In the genomic region with DNA sequence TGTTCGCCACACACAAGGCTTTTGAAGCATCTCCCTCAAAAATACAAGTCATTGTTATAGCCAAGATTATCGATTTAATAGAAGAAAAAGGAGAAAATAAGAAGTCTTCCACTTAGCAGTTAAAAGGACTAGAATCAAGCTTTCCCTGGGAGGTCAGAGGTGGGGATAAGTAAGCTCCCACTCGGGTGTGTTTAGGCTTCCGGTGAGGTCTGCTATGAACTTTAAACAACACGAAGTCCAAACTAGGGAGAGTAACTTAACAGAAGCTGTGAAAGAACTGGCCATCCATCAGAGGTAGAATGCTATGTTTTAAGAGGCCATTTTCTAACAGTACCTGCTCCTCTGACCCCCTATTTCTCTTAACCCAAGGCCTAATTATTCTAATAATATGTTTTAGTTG, we compare ENCODE assay signal across 1 cellular context.
TF ChIP-seq lines count a peak whose summit lies in the region.

No MANE protein-coding gene starts in this region.

TF ChIP-seq in HepG2, 621 proteins besides CTCF, POLR2A, EP300 and RAD21 (continued from another document and continues in another):
- TF ChIP-seq NFIB (CRISPR knock-in tag; IDR thresholded peaks at IDR 0.05; ENCODE audit: borderline replicate concordance) (no peak), ZNF589 (CRISPR knock-in tag; conservative IDR thresholded peaks at IDR 0.05) (no peak), ZNF138 (CRISPR knock-in tag; IDR thresholded peaks at IDR 0.05; ENCODE audit: low read depth) (no peak), GABPA (IDR thresholded peaks at IDR 0.05; ENCODE audit: low read depth, low read length) (no peak), GABPA (CRISPR knock-in tag; IDR thresholded peaks at IDR 0.05; ENCODE audit: low read depth) (peak; percentile 61), SOX5 (CRISPR knock-in tag; IDR thresholded peaks at IDR 0.05; ENCODE audit: borderline replicate concordance) (peak; percentile 28; the same call in 1 of the 2 replicates), MAFK (conservative IDR thresholded peaks at IDR 0.05 in 1 of 2, IDR thresholded peaks at IDR 0.05 in 1 of 2; ENCODE audit: low read length in 2 of 2) (no peak), SAP130 (CRISPR knock-in tag; IDR thresholded peaks at IDR 0.05; ENCODE audit: low read depth) (peak; percentile 54; the same call in 1 of the 2 replicates), MED1 (CRISPR knock-in tag; IDR thresholded peaks at IDR 0.05) (0 out of 2 replicates have a peak, but pooled peaks have one; percentile 38), KDM6A (CRISPR knock-in tag; IDR thresholded peaks at IDR 0.05; ENCODE audit: low read depth) (0 out of 2 replicates have a peak, but pooled peaks have one; percentile 47), ZMYM4 (CRISPR knock-in tag; IDR thresholded peaks at IDR 0.05) (peak; percentile 60), SALL1 (CRISPR knock-in tag; IDR thresholded peaks at IDR 0.05) (peak; percentile 34; the same call in 1 of the 2 replicates), POGZ (CRISPR knock-in tag; IDR thresholded peaks at IDR 0.05) (peak; percentile 44; the same call in 1 of the 2 replicates), ZKSCAN8 (CRISPR knock-in tag; IDR thresholded peaks at IDR 0.05; ENCODE audit: borderline replicate concordance) (no peak), SOX6 (IDR thresholded peaks at IDR 0.05) (no peak), SOX6 (CRISPR knock-in tag; IDR thresholded peaks at IDR 0.05) (peak; percentile 30; the same call in 1 of the 2 replicates), RARA (CRISPR knock-in tag; IDR thresholded peaks at IDR 0.05) (peak; percentile 39; the same call in 1 of the 2 replicates), ZNF749 (CRISPR knock-in tag; IDR thresholded peaks at IDR 0.05; ENCODE audit: borderline replicate concordance) (no peak), ZNF337 (CRISPR knock-in tag; IDR thresholded peaks at IDR 0.05; ENCODE audit: borderline replicate concordance, low read depth) (0 out of 2 replicates have a peak, but pooled peaks have one; percentile 39), RBAK (CRISPR knock-in tag; IDR thresholded peaks at IDR 0.05) (no peak), NR2C2 (CRISPR knock-in tag; IDR thresholded peaks at IDR 0.05; ENCODE audit: borderline replicate concordance) (peak; percentile 47; the same call in 1 of the 2 replicates), ZFP37 (CRISPR knock-in tag; IDR thresholded peaks at IDR 0.05; ENCODE audit: borderline replicate concordance) (no peak), REXO4 (CRISPR knock-in tag; IDR thresholded peaks at IDR 0.05; ENCODE audit: borderline replicate concordance) (no peak), CBX5 (CRISPR knock-in tag; IDR thresholded peaks at IDR 0.05; ENCODE audit: borderline replicate concordance) (no peak), ZNF256 (CRISPR knock-in tag; conservative IDR thresholded peaks at IDR 0.05) (no peak), GATAD2A (CRISPR knock-in tag; IDR thresholded peaks at IDR 0.05) (peak; percentile 67), HDAC1 (CRISPR knock-in tag; IDR thresholded peaks at IDR 0.05) (no peak), SAFB2 (CRISPR knock-in tag; IDR thresholded peaks at IDR 0.05; ENCODE audit: borderline replicate concordance, low read depth) (no peak), NONO (IDR thresholded peaks at IDR 0.05) (no peak), NONO (CRISPR knock-in tag; conservative IDR thresholded peaks at IDR 0.05) (no peak), ETV5 (CRISPR knock-in tag; IDR thresholded peaks at IDR 0.05; ENCODE audit: borderline replicate concordance) (peak; percentile 87; the same call in 1 of the 2 replicates), HOXA3 (CRISPR knock-in tag; IDR thresholded peaks at IDR 0.05) (0 out of 2 replicates have a peak, but pooled peaks have one; percentile 28)
- TF ChIP-seq, protein P1, sequence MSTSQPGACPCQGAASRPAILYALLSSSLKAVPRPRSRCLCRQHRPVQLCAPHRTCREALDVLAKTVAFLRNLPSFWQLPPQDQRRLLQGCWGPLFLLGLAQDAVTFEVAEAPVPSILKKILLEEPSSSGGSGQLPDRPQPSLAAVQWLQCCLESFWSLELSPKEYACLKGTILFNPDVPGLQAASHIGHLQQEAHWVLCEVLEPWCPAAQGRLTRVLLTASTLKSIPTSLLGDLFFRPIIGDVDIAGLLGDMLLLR (CRISPR knock-in tag; IDR thresholded peaks at IDR 0.05), result no peak
- TF ChIP-seq, protein P2, sequence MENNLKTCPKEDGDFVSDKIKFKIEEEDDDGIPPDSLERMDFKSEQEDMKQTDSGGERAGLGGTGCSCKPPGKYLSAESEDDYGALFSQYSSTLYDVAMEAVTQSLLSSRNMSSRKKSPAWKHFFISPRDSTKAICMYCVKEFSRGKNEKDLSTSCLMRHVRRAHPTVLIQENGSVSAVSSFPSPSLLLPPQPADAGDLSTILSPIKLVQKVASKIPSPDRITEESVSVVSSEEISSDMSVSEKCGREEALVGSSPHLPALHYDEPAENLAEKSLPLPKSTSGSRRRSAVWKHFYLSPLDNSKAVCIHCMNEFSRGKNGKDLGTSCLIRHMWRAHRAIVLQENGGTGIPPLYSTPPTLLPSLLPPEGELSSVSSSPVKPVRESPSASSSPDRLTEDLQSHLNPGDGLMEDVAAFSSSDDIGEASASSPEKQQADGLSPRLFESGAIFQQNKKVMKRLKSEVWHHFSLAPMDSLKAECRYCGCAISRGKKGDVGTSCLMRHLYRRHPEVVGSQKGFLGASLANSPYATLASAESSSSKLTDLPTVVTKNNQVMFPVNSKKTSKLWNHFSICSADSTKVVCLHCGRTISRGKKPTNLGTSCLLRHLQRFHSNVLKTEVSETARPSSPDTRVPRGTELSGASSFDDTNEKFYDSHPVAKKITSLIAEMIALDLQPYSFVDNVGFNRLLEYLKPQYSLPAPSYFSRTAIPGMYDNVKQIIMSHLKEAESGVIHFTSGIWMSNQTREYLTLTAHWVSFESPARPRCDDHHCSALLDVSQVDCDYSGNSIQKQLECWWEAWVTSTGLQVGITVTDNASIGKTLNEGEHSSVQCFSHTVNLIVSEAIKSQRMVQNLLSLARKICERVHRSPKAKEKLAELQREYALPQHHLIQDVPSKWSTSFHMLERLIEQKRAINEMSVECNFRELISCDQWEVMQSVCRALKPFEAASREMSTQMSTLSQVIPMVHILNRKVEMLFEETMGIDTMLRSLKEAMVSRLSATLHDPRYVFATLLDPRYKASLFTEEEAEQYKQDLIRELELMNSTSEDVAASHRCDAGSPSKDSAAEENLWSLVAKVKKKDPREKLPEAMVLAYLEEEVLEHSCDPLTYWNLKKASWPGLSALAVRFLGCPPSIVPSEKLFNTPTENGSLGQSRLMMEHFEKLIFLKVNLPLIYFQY (CRISPR knock-in tag; IDR thresholded peaks at IDR 0.05; ENCODE audit: borderline replicate concordance), result no peak
- TF ChIP-seq, protein P3, sequence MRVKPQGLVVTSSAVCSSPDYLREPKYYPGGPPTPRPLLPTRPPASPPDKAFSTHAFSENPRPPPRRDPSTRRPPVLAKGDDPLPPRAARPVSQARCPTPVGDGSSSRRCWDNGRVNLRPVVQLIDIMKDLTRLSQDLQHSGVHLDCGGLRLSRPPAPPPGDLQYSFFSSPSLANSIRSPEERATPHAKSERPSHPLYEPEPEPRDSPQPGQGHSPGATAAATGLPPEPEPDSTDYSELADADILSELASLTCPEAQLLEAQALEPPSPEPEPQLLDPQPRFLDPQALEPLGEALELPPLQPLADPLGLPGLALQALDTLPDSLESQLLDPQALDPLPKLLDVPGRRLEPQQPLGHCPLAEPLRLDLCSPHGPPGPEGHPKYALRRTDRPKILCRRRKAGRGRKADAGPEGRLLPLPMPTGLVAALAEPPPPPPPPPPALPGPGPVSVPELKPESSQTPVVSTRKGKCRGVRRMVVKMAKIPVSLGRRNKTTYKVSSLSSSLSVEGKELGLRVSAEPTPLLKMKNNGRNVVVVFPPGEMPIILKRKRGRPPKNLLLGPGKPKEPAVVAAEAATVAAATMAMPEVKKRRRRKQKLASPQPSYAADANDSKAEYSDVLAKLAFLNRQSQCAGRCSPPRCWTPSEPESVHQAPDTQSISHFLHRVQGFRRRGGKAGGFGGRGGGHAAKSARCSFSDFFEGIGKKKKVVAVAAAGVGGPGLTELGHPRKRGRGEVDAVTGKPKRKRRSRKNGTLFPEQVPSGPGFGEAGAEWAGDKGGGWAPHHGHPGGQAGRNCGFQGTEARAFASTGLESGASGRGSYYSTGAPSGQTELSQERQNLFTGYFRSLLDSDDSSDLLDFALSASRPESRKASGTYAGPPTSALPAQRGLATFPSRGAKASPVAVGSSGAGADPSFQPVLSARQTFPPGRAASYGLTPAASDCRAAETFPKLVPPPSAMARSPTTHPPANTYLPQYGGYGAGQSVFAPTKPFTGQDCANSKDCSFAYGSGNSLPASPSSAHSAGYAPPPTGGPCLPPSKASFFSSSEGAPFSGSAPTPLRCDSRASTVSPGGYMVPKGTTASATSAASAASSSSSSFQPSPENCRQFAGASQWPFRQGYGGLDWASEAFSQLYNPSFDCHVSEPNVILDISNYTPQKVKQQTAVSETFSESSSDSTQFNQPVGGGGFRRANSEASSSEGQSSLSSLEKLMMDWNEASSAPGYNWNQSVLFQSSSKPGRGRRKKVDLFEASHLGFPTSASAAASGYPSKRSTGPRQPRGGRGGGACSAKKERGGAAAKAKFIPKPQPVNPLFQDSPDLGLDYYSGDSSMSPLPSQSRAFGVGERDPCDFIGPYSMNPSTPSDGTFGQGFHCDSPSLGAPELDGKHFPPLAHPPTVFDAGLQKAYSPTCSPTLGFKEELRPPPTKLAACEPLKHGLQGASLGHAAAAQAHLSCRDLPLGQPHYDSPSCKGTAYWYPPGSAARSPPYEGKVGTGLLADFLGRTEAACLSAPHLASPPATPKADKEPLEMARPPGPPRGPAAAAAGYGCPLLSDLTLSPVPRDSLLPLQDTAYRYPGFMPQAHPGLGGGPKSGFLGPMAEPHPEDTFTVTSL (CRISPR knock-in tag; IDR thresholded peaks at IDR 0.05; ENCODE audit: borderline replicate concordance), result peak; percentile 35; the same call in 1 of the 2 replicates
- TF ChIP-seq, protein P4, sequence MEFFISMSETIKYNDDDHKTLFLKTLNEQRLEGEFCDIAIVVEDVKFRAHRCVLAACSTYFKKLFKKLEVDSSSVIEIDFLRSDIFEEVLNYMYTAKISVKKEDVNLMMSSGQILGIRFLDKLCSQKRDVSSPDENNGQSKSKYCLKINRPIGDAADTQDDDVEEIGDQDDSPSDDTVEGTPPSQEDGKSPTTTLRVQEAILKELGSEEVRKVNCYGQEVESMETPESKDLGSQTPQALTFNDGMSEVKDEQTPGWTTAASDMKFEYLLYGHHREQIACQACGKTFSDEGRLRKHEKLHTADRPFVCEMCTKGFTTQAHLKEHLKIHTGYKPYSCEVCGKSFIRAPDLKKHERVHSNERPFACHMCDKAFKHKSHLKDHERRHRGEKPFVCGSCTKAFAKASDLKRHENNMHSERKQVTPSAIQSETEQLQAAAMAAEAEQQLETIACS (CRISPR knock-in tag; IDR thresholded peaks at IDR 0.05), result no peak
- TF ChIP-seq, protein P5, sequence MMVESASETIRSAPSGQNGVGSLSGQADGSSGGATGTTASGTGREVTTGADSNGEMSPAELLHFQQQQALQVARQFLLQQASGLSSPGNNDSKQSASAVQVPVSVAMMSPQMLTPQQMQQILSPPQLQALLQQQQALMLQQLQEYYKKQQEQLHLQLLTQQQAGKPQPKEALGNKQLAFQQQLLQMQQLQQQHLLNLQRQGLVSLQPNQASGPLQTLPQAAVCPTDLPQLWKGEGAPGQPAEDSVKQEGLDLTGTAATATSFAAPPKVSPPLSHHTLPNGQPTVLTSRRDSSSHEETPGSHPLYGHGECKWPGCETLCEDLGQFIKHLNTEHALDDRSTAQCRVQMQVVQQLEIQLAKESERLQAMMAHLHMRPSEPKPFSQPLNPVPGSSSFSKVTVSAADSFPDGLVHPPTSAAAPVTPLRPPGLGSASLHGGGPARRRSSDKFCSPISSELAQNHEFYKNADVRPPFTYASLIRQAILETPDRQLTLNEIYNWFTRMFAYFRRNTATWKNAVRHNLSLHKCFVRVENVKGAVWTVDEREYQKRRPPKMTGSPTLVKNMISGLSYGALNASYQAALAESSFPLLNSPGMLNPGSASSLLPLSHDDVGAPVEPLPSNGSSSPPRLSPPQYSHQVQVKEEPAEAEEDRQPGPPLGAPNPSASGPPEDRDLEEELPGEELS (CRISPR knock-in tag; IDR thresholded peaks at IDR 0.05), result peak; percentile 49; the same call in 1 of the 2 replicates
- TF ChIP-seq, protein P6, sequence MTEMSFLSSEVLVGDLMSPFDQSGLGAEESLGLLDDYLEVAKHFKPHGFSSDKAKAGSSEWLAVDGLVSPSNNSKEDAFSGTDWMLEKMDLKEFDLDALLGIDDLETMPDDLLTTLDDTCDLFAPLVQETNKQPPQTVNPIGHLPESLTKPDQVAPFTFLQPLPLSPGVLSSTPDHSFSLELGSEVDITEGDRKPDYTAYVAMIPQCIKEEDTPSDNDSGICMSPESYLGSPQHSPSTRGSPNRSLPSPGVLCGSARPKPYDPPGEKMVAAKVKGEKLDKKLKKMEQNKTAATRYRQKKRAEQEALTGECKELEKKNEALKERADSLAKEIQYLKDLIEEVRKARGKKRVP (CRISPR knock-in tag; IDR thresholded peaks at IDR 0.05), result no peak
- TF ChIP-seq, protein P7, sequence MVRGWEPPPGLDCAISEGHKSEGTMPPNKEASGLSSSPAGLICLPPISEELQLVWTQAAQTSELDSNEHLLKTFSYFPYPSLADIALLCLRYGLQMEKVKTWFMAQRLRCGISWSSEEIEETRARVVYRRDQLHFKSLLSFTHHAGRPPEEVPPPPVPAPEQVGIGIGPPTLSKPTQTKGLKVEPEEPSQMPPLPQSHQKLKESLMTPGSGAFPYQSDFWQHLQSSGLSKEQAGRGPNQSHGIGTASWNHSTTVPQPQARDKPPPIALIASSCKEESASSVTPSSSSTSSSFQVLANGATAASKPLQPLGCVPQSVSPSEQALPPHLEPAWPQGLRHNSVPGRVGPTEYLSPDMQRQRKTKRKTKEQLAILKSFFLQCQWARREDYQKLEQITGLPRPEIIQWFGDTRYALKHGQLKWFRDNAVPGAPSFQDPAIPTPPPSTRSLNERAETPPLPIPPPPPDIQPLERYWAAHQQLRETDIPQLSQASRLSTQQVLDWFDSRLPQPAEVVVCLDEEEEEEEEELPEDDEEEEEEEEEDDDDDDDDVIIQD (CRISPR knock-in tag; IDR thresholded peaks at IDR 0.05; ENCODE audit: low read depth), result 0 out of 2 replicates have a peak, but pooled peaks have one; percentile 19
- TF ChIP-seq, protein P8, sequence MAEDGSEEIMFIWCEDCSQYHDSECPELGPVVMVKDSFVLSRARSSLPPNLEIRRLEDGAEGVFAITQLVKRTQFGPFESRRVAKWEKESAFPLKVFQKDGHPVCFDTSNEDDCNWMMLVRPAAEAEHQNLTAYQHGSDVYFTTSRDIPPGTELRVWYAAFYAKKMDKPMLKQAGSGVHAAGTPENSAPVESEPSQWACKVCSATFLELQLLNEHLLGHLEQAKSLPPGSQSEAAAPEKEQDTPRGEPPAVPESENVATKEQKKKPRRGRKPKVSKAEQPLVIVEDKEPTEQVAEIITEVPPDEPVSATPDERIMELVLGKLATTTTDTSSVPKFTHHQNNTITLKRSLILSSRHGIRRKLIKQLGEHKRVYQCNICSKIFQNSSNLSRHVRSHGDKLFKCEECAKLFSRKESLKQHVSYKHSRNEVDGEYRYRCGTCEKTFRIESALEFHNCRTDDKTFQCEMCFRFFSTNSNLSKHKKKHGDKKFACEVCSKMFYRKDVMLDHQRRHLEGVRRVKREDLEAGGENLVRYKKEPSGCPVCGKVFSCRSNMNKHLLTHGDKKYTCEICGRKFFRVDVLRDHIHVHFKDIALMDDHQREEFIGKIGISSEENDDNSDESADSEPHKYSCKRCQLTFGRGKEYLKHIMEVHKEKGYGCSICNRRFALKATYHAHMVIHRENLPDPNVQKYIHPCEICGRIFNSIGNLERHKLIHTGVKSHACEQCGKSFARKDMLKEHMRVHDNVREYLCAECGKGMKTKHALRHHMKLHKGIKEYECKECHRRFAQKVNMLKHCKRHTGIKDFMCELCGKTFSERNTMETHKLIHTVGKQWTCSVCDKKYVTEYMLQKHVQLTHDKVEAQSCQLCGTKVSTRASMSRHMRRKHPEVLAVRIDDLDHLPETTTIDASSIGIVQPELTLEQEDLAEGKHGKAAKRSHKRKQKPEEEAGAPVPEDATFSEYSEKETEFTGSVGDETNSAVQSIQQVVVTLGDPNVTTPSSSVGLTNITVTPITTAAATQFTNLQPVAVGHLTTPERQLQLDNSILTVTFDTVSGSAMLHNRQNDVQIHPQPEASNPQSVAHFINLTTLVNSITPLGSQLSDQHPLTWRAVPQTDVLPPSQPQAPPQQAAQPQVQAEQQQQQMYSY (CRISPR knock-in tag; IDR thresholded peaks at IDR 0.05), result no peak
